In genomic region chr5:37951946-37952721, GRCh38 we compare ENCODE assay signal across 18 cellular contexts.
A peak's percentile ranks its signal among the peaks of the same experiment; 100 is the strongest.
DNase-seq lines count a peak whose midpoint lies in the region; ATAC-seq, FAIRE-seq and TF ChIP-seq lines count a peak whose summit lies in the region.
"Had no signal": no experiment of that assay in that cellular context is flagged by ENCODE, and none has a peak within 500 bp of the region (broad histone marks: within the 10 kb centered on the region; RNA-seq: fewer than 3 reads in every experiment).

No MANE protein-coding gene starts in this region.

- no peak for FAIRE-seq in frontal cortex (lab: Jason Lieb, UNC)
- FAIRE-seq: D721Med, GM12892 had no signal

- H3K4me3 ChIP-seq in astrocyte of the spinal cord (ENCODE audit: low read depth, low read length) (peak overlapping the region; percentile 5), skeletal muscle tissue (ENCODE audit: low read length in 3 of 3) (peak overlapping the region in 2 of 3 donors; percentile 53 to 56)

- peak; percentile 28 for DNase-seq in HuH-7 (ENCODE audit: low spot score)
- no peak for DNase-seq in astrocyte of the spinal cord (ENCODE audit: low read depth, low spot score)
- DNase-seq in left kidney (ENCODE audit: low read depth, low spot score) = peak; percentile 47
- DNase-seq in cerebellar cortex (ENCODE audit: low spot score) = no peak
- no peak for DNase-seq in frontal cortex (ENCODE audit: low spot score in 2 of 2)
- DNase-seq: CD4-positive, alpha-beta T cell; DMS79 treated with DMSO at 0.1 percent for 48 hours; GDM1; GOT3; IMR-90; NCI-H2029; NCI-H2171 treated with DMSO at 0.1 percent for 48 hours; NCI-H510A treated with DMSO at 0.1 percent for 48 hours; SIG-M5 had no signal

- no peak for TF ChIP-seq CTCF in astrocyte of the spinal cord (IDR thresholded peaks at IDR 0.05; ENCODE audit: low read depth, low read length)

- H3K9me3 ChIP-seq in skeletal muscle tissue (ENCODE audit: control insufficient read depth in 3 of 3, low read length in 3 of 3) = no peaks in the 10 kb centered on the region

- ATAC-seq in HG03135 (IDR thresholded peaks at IDR 0.05; ENCODE audit: unreplicated experiment) = no peak

- no peaks in the 10 kb centered on the region for H3K27me3 ChIP-seq in skeletal muscle tissue (ENCODE audit: control insufficient read depth in 3 of 3, insufficient read depth in 3 of 3, low read length in 3 of 3)

- in situ Hi-C loops in astrocyte of the spinal cord (cut with HindIII; ENCODE audit: low sequenced_read_pairs) = no loop called here

- H3K9ac ChIP-seq in skeletal muscle tissue (ENCODE audit: low read depth in 1 of 3, low read length in 3 of 3) = no peak overlapping the region

- H3K36me3 ChIP-seq in skeletal muscle tissue (ENCODE audit: control insufficient read depth in 3 of 3, insufficient read depth in 3 of 3, low read length in 3 of 3) = no peaks in the 10 kb centered on the region

- no peak overlapping the region for H3K27ac ChIP-seq in skeletal muscle tissue (ENCODE audit: low read depth, low read length)

- no peaks in the 10 kb centered on the region for H3K4me1 ChIP-seq in skeletal muscle tissue (ENCODE audit: control insufficient read depth in 3 of 3, insufficient read depth in 3 of 3, low read length in 3 of 3)

Comparison
In these comparisons a context has a peak if more than half of its experiments do, and no peak if none do; other contexts are left out.
1. DNase-seq: peak in HuH-7 (single experiment) and left kidney (single experiment); none in astrocyte of the spinal cord (single experiment), cerebellar cortex (single experiment) and frontal cortex (0 of 2).